8 cellular contexts compared by ENCODE assay signal in the genomic region with DNA sequence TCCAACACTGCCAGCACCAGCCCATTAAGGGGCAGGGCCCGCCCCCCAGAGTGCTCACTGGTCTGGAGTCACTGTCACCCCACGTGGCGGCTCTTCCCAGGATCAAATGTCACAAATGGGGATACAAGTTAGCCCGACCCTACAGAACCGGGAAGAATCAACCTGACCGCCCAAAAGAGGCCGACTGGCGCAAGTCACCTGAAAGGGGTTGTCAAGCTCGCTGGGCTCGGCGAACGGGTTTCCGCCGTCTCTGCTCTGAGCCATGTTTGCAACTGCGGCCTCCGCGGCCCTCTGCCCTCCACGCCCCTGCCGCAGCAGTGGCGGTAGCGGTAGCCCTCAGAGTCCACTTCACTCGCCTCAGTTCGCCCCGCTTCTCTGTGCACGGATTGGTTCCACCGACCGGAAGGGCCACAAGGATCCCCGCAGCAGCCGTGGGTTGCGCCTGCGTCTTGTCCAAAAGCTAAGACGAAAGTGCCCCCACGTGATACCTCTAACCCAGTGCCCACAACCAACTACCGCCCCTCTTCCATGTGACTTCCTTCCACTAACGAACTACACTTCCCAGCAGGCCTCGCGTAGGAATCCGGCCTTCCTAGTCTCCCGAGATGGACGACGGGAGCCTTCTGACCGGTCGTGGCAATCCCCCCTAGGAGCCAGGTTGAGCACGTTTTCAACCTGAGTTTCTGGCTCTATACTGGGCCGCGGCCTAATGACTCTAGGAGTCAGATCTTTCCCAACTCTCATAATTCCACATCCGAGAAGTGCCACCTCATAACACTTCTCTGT. TPM values are rescaled to one million over a fixed set of nuclear protein-coding genes. Genes with fewer than 3 reads are reported as not detected.
DNase-seq lines count a peak whose midpoint lies in the region; ATAC-seq and TF ChIP-seq lines count a peak whose summit lies in the region.

SCAMP3 (minus strand) TSS at position 473 of the 786 bp plus-strand sequence; CDS start at position 264, 209 bp downstream.

- H3K36me3 ChIP-seq in NT2/D1 (ENCODE audit: insufficient read depth, insufficient read length, low read length) (peaks cover 76% of the 10 kb centered on the region), endodermal cell (ENCODE audit: control insufficient read depth, insufficient read depth, low read length) (peaks cover 61% of the 10 kb centered on the region)

- H3K9me3 Mint-ChIP-seq in activated CD8-positive, alpha-beta memory T cell treated with anti-CD3 and anti-CD28 coated beads, Interleukin-2, amount 10 ng/mL, durations not matched to agents 7 days and 5 days (ENCODE audit: low read depth): no peaks in the 10 kb centered on the region
- H3K9me3 Mint-ChIP-seq in endodermal cell: no peaks in the 10 kb centered on the region

- no peaks in the 10 kb centered on the region for H3K27me3 Mint-ChIP-seq in activated CD8-positive, alpha-beta memory T cell treated with anti-CD3 and anti-CD28 coated beads, Interleukin-2, amount 10 ng/mL, durations not matched to agents 7 days and 5 days
- H3K27me3 Mint-ChIP-seq in endodermal cell (ENCODE audit: insufficient read depth): no peaks in the 10 kb centered on the region

- H3K4me3 ChIP-seq in NT2/D1 (ENCODE audit: insufficient read length, low read depth) (peak within 1 kb of the TSS; percentile 93), endodermal cell (ENCODE audit: low read length) (peak within 1 kb of the TSS; percentile 92)

- H3K4me3 Mint-ChIP-seq in activated CD8-positive, alpha-beta memory T cell treated with anti-CD3 and anti-CD28 coated beads, Interleukin-2, amount 10 ng/mL, durations not matched to agents 7 days and 5 days: peak within 1 kb of the TSS; percentile 95
- H3K4me3 Mint-ChIP-seq in endodermal cell: peak within 1 kb of the TSS; percentile 91

- CTCF ChIA-PET in activated CD8-positive, alpha-beta memory T cell treated with anti-CD3 and anti-CD28 coated beads, Interleukin-2, amount 10 ng/mL, durations not matched to agents 7 days and 5 days (lab: Charles Lee): interaction anchor here (0.9 to 4.7 kb wide), 9 partner anchors 9 to 89 kb away, joined by 3 to 97 read pairs (median 4); partner anchors contain the start of genes CLK2, FDPS and KRTCAP2

- 2 to 5% methylated on average over 22 to 47 of the region's 47 CpGs for WGBS in endodermal cell (ENCODE audit: insufficient coverage in 1 of 2, insufficient read length in 1 of 2), 2 experiments

- peak within 1 kb of the TSS; percentile 86 for H3K27ac Mint-ChIP-seq in activated CD8-positive, alpha-beta memory T cell treated with anti-CD3 and anti-CD28 coated beads, Interleukin-2, amount 10 ng/mL, durations not matched to agents 7 days and 5 days
- H3K27ac Mint-ChIP-seq in endodermal cell: peak within 1 kb of the TSS; percentile 94

- DNase-seq in COR-L47 (lab: John Stamatoyannopoulos, UW) (peak; percentile 96), HUDEP-2 (lab: John Stamatoyannopoulos, UW; ENCODE audit: unreplicated experiment in 76 of 76) (peak in 74 of 76 experiments; percentile 39 to 96 (median 88)), NT2/D1 (ENCODE audit: low read depth, low spot score) (peak; percentile 99), endodermal cell (peak; percentile 98), mesenteric fat pad (ENCODE audit: low spot score) (peak; percentile 95)
- peak; percentile 95 for DNase-seq in activated CD8-positive, alpha-beta memory T cell treated with anti-CD3 and anti-CD28 coated beads, Interleukin-2, amount 10 ng/mL, durations not matched to agents 7 days and 5 days
- peak; percentile 67 for DNase-seq in stimulated activated CD8-positive, alpha-beta memory T cell treated with anti-CD3 and anti-CD28 coated beads, Interleukin-15, amount 100 ng/mL, for 24 hours (ENCODE audit: low read depth)

- H3K27me3 ChIP-seq in NT2/D1 (ENCODE audit: insufficient read depth, insufficient read length): no peaks in the 10 kb centered on the region
- H3K27me3 ChIP-seq in endodermal cell (ENCODE audit: control insufficient read depth, insufficient read depth, low read length, poor library complexity, severe bottlenecking): no peaks in the 10 kb centered on the region

- H3K36me3 Mint-ChIP-seq in activated CD8-positive, alpha-beta memory T cell treated with anti-CD3 and anti-CD28 coated beads, Interleukin-2, amount 10 ng/mL, durations not matched to agents 7 days and 5 days: peaks cover 60% of the 10 kb centered on the region
- H3K36me3 Mint-ChIP-seq in endodermal cell (ENCODE audit: low read depth): peaks cover 60% of the 10 kb centered on the region

- peaks cover 39% of the 10 kb centered on the region for H3K4me1 Mint-ChIP-seq in activated CD8-positive, alpha-beta memory T cell treated with anti-CD3 and anti-CD28 coated beads, Interleukin-2, amount 10 ng/mL, durations not matched to agents 7 days and 5 days
- H3K4me1 Mint-ChIP-seq in endodermal cell: peaks cover 13% of the 10 kb centered on the region

- peak within 1 kb of the TSS; percentile 96 for H3K9ac ChIP-seq in NT2/D1 (ENCODE audit: insufficient read length, low read depth)
- peak within 1 kb of the TSS; percentile 56 for H3K9ac ChIP-seq in endodermal cell (ENCODE audit: extremely low read depth, low read length, poor library complexity, severe bottlenecking)

- H3K4me1 ChIP-seq in NT2/D1 (ENCODE audit: insufficient read depth, insufficient read length) (peaks cover 5% of the 10 kb centered on the region), endodermal cell (ENCODE audit: control insufficient read depth, insufficient read depth, low read length) (no peaks in the 10 kb centered on the region)

- no peak for TF ChIP-seq CTCF in endodermal cell (conservative IDR thresholded peaks at IDR 0.05)

- H3K9me3 ChIP-seq in NT2/D1 (ENCODE audit: insufficient read depth, low read length) (no peaks in the 10 kb centered on the region), endodermal cell (ENCODE audit: control insufficient read depth, low read length) (no peaks in the 10 kb centered on the region)

- H3K27ac ChIP-seq in endodermal cell (ENCODE audit: low read depth, low read length): peak within 1 kb of the TSS; percentile 59

- ATAC-seq in GM21381 (IDR thresholded peaks at IDR 0.05; ENCODE audit: unreplicated experiment): peak; percentile 89
- peak; percentile 97 for ATAC-seq in activated CD8-positive, alpha-beta memory T cell treated with anti-CD3 and anti-CD28 coated beads, Interleukin-2, amount 10 ng/mL, durations not matched to agents 7 days and 5 days

RNA-seq across cellular contexts. Expression of gene SCAMP3, which starts in this region (rescaled TPM):
- total RNA-seq in activated CD8-positive, alpha-beta memory T cell treated with anti-CD3 and anti-CD28 coated beads, Interleukin-2, amount 10 ng/mL, durations not matched to agents 7 days and 5 days: 100 to 1,000 TPM in 1 of 2 experiments, 10 to 100 TPM in 1; 82.0 to 108 TPM
- total RNA-seq in endodermal cell (10 to 100 TPM; 56.1 TPM), mesenteric fat pad (69.7 TPM)
- polyA plus RNA-seq in endodermal cell (2013, experiment 1 of 2): 66.4 TPM
- polyA plus RNA-seq in endodermal cell (2013, experiment 2 of 2): 60.2 TPM

Comparison
In these comparisons a context has a peak if more than half of its experiments do, and no peak if none do; other contexts are left out.
1. Peak in every context shown above with its lines: DNase-seq, ATAC-seq, H3K4me3 ChIP-seq and H3K27ac ChIP-seq.